ENCODE assay signal across 11 cellular contexts in genomic region chr4:115515379-115516171, GRCh38.
DNase-seq lines count a peak whose midpoint lies in the region; ATAC-seq and TF ChIP-seq lines count a peak whose summit lies in the region.
"Had no signal": no experiment of that assay in that cellular context is flagged by ENCODE, and none has a peak within 500 bp of the region (broad histone marks: within the 10 kb centered on the region; RNA-seq: fewer than 3 reads in every experiment).

No MANE protein-coding gene starts in this region.

- H3K79me2 ChIP-seq in H9 (ENCODE audit: insufficient read depth, low read length), result no peaks in the 10 kb centered on the region

- H3K9me3 Mint-ChIP-seq in H9, result peaks cover 0 to 3% of the 10 kb centered on the region in 2 experiments; a peak in 2 of 5 replicates
- H3K9me3 Mint-ChIP-seq: dendritic cell treated with granulocyte-macrophage colony-stimulating factor and Interleukin-4, amounts not matched to agents 40 ng/mL and 50 ng/mL, for 4 days had no signal

- H3K27ac Mint-ChIP-seq in H9, result no peak overlapping the region
- H3K27ac Mint-ChIP-seq: dendritic cell treated with granulocyte-macrophage colony-stimulating factor and Interleukin-4, amounts not matched to agents 40 ng/mL and 50 ng/mL, for 4 days had no signal

- H2BK20ac ChIP-seq in H9 (ENCODE audit: low read depth, low read length, poor library complexity, severe bottlenecking), result no peak overlapping the region

- H3K9ac ChIP-seq in H9 (ENCODE audit: extremely low read depth, insufficient read length, low read length), result no peak overlapping the region

- no peak overlapping the region for H3K4me2 ChIP-seq in H9 (ENCODE audit: insufficient read depth, insufficient read length, low read length)

- no peak overlapping the region for H2BK15ac ChIP-seq in H9 (ENCODE audit: low read depth, low read length)

- WGBS in H9 (ENCODE audit: extremely low coverage, insufficient read length, low lambda C conversion rate), result no CpG with 5 or more reads among the region's 4 CpGs

- DNase-seq in NOMO-1 (lab: John Stamatoyannopoulos, UW; ENCODE audit: unreplicated experiment in 2 of 2) (peak; percentile 70 to 90), T-helper 2 cell (no peak), AG08395 (ENCODE audit: low spot score) (no peak), H9 (no peak), omental fat pad (ENCODE audit: low spot score) (no peak)
- DNase-seq: activated naive CD4-positive, alpha-beta T cell treated with Interleukin-2 at 50 U/mL for 16 hours; heart left ventricle had no signal

- no peaks in the 10 kb centered on the region for H3K23me2 ChIP-seq in H9 (ENCODE audit: insufficient read length, low read depth, low read length, poor library complexity, severe bottlenecking)

- H2AFZ ChIP-seq in H9 (ENCODE audit: low read length), result no peak overlapping the region

- H3K9me3 ChIP-seq in H9 (ENCODE audit: control insufficient read depth, low read depth, low read length), result no peaks in the 10 kb centered on the region

- H3K4ac ChIP-seq in H9 (ENCODE audit: low read depth, low read length), result no peak overlapping the region

- no peaks in the 10 kb centered on the region for H4K20me1 ChIP-seq in H9 (ENCODE audit: control insufficient read depth, insufficient read depth, insufficient read length)

- H4K5ac ChIP-seq in H9 (ENCODE audit: insufficient read length, low read depth, low read length), result no peak overlapping the region

- H2BK120ac ChIP-seq in H9 (ENCODE audit: low read depth, low read length, poor library complexity, severe bottlenecking), result no peak overlapping the region

- no peak overlapping the region for H2BK12ac ChIP-seq in H9 (ENCODE audit: insufficient read length, low read depth, low read length)

- TF ChIP-seq CTCF in H9 (conservative IDR thresholded peaks at IDR 0.05) (no peak), omental fat pad (IDR thresholded peaks at IDR 0.05) (no peak)

- H3K27ac ChIP-seq in H9 (ENCODE audit: insufficient read length, low read depth, low read length), result no peak overlapping the region
- H3K27ac ChIP-seq: heart left ventricle had no signal

- ATAC-seq in GM18858 (IDR thresholded peaks at IDR 0.05; ENCODE audit: unreplicated experiment), result peak; percentile 98
- ATAC-seq in GM21381 (IDR thresholded peaks at IDR 0.05; ENCODE audit: unreplicated experiment), result peak; percentile 98
- ATAC-seq in HG03066 (IDR thresholded peaks at IDR 0.05; ENCODE audit: low read depth, unreplicated experiment), result peak; percentile 99
- ATAC-seq in omental fat pad (ENCODE audit: low FRiP score), result no peak
- ATAC-seq: heart left ventricle had no signal

- no peak overlapping the region for H3K18ac ChIP-seq in H9 (ENCODE audit: insufficient read length, low read depth, low read length)

- no peak overlapping the region for H2AK5ac ChIP-seq in H9 (ENCODE audit: insufficient read length, low read length)

- no peak overlapping the region for H3K14ac ChIP-seq in H9 (ENCODE audit: insufficient read depth, low read length)

- H3K27me3 ChIP-seq in H9 (ENCODE audit: insufficient read depth, low read length), result no peaks in the 10 kb centered on the region
- H3K27me3 ChIP-seq: heart left ventricle had no signal

- H3K4me1 Mint-ChIP-seq in H9, result peaks cover 0 to 6% of the 10 kb centered on the region in 2 experiments; a peak in 2 of 4 replicates

- H3K27me3 Mint-ChIP-seq in H9 (ENCODE audit: low read depth), result no peaks in the 10 kb centered on the region; the same call in 1 of the 2 replicates
- H3K27me3 Mint-ChIP-seq: dendritic cell treated with granulocyte-macrophage colony-stimulating factor and Interleukin-4, amounts not matched to agents 40 ng/mL and 50 ng/mL, for 4 days had no signal

- no peaks in the 10 kb centered on the region for H3K79me1 ChIP-seq in H9 (ENCODE audit: insufficient read depth, low read depth, low read length, poor library complexity, severe bottlenecking)

- H4K91ac ChIP-seq in H9 (ENCODE audit: insufficient read length, low read depth, low read length), result no peak overlapping the region

- no peak overlapping the region for H2BK5ac ChIP-seq in H9 (ENCODE audit: insufficient read length, low read length)

- no peak overlapping the region for H4K8ac ChIP-seq in H9 (replicated peaks; ENCODE audit: insufficient read length, low read depth, low read length)

- H3K36me3 Mint-ChIP-seq in H9 (ENCODE audit: insufficient read depth in 1 of 3, low read depth in 3 of 3), result peaks cover 0 to under 1% (median 0%) of the 10 kb centered on the region in 3 experiments; a peak in 1 of 7 replicates

- no peak overlapping the region for H3K56ac ChIP-seq in H9 (ENCODE audit: insufficient read length, low read depth, low read length)

- no peak overlapping the region for H3K23ac ChIP-seq in H9 (ENCODE audit: insufficient read length, low read depth, low read length)

- H3K4me3 Mint-ChIP-seq in H9, result no peak overlapping the region
- H3K4me3 Mint-ChIP-seq: dendritic cell treated with granulocyte-macrophage colony-stimulating factor and Interleukin-4, amounts not matched to agents 40 ng/mL and 50 ng/mL, for 4 days had no signal

- H3K4me1 ChIP-seq in H9 (ENCODE audit: insufficient read depth, low read length), result no peaks in the 10 kb centered on the region
- H3K4me1 ChIP-seq: heart left ventricle had no signal

- no peak overlapping the region for H3T11ph ChIP-seq in H9 (ENCODE audit: low read length)

Comparison
In these comparisons a context has a peak if more than half of its experiments do, and no peak if none do; other contexts are left out.
1. DNase-seq: peak in NOMO-1 (2 of 2); none in T-helper 2 cell (0 of 5), AG08395 (single experiment), H9 (single experiment) and omental fat pad (single experiment).